2 cellular contexts compared by ENCODE assay signal in the genomic region with DNA sequence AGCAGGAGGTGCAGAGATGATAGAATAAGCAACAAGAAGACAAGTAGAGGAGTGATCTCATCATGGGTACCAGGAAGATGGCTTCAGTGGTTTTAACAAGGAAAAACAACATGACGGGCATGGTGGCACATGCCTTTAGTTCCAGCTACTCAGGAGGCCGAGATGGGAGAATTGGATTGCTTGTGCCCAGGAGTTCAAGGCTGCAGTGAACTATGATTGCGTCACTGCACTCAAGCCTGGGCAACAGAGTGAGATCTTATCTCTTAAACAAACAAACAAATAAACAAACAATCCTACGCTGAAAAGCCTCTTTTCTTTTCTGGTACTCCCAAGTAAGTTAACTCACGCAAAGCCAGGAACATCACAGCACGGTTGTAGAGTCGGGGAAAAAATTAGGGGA.
A peak's percentile ranks its signal among the peaks of the same experiment; 100 is the strongest.
TF ChIP-seq lines count a peak whose summit lies in the region.

No MANE protein-coding gene starts in this region.

TF ChIP-seq in IMR-90, 13 proteins besides CTCF, POLR2A, EP300 and RAD21:
- peak; percentile 75; the same call in 1 of the 2 replicates for TF ChIP-seq CEBPB (IDR thresholded peaks at IDR 0.05; ENCODE audit: low read depth, low read length)

TF ChIP-seq in endothelial cell of umbilical vein, 7 proteins besides CTCF, POLR2A, EP300 and RAD21:
- TF ChIP-seq GATA2 (IDR thresholded peaks at IDR 0.05; ENCODE audit: insufficient read depth, insufficient read length, low read depth, low read length) = peak; percentile 68
TF ChIP-seq in endothelial cell of umbilical vein: peak in this region for 1; not testable (repeated sequence) for 6.
